ENCODE assay signal across 14 cellular contexts in the genomic region with DNA sequence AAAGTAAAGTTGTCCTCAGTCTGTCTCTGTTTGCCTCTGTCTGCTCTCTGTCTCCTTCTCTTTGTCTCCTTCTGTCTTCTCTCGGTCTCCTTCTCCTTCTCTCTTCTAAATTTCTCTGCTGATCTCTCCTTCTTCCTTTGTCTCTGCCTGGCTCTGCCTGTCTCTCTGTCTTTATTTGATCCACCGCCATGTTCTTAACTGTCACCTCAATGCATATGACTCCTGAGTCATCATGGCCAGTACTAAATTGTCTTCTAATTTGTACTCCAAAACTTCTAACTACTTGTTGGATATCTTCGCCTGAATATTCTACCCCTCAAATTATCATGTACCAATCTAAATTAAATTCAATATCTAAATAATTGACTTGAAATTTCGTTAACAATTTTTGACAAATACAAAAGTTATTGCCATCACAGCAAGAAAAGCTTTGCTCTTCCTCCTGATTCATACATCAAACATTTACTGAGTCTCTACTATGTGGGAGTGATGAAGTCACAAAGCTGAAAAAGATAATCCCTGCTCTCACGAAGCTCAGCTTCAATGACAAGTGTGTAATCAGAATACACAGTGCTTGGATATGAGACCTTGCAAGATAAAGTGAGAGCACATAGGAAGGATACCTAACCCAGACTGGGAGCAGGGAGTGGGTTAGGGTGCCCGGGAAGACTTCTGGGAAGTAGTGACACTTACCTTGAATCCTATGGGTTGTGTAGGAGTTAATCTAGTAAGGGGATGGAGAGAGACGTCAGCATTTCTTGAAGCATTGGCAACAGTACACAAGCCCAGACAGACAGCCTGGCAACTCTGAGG.
DNase-seq lines count a peak whose midpoint lies in the region; ATAC-seq and TF ChIP-seq lines count a peak whose summit lies in the region.
"Had no signal": no experiment of that assay in that cellular context is flagged by ENCODE, and none has a peak within 500 bp of the region (broad histone marks: within the 10 kb centered on the region; RNA-seq: fewer than 3 reads in every experiment).

No MANE protein-coding gene starts in this region.

- 32% methylated on average over 7 of the region's 7 CpGs for WGBS in smooth muscle cell (ENCODE audit: low lambda C conversion rate)
- 63 to 75% (median 71%) methylated on average over 7 of the region's 7 CpGs for WGBS in adrenal gland, 4 donors

- H3K27me3 ChIP-seq in RWPE2 (ENCODE audit: insufficient read depth, poor library complexity, severe bottlenecking) (no peaks in the 10 kb centered on the region), fibroblast of lung (ENCODE audit: control insufficient read depth, insufficient read depth, low read length) (no peaks in the 10 kb centered on the region), smooth muscle cell (ENCODE audit: low read depth) (no peaks in the 10 kb centered on the region), Peyer's patch (no peaks in the 10 kb centered on the region), adrenal gland (no peaks in the 10 kb centered on the region)

- POLR2A ChIA-PET in activated CD8-positive, alpha-beta T cell treated with anti-CD3 and anti-CD28 coated beads for 36 hours (lab: Charles Lee): interaction anchor here (1.0 to 1.1 kb wide), 2 partner anchors 20 to 360 kb away, joined by 3 read pairs; a partner anchor contains a TSS
- POLR2A ChIA-PET in activated CD8-positive, alpha-beta T cell treated with anti-CD3 and anti-CD28 coated beads, Interleukin-2, amount 10 ng/mL, durations not matched to agents 7 days and 5 days (lab: Charles Lee): no interaction called here

- H3K9me3 ChIP-seq in RWPE2 (ENCODE audit: severe bottlenecking) (no peaks in the 10 kb centered on the region), fibroblast of lung (ENCODE audit: control insufficient read depth, insufficient read depth, low read depth, low read length) (no peaks in the 10 kb centered on the region), smooth muscle cell (replicated peaks; ENCODE audit: low read depth) (no peaks in the 10 kb centered on the region), Peyer's patch (no peaks in the 10 kb centered on the region), adrenal gland (replicated peaks in 1 of 3) (no peaks in the 10 kb centered on the region)

- H2AFZ ChIP-seq in fibroblast of lung (ENCODE audit: low read length) (no peak overlapping the region), smooth muscle cell (ENCODE audit: low read depth) (no peak overlapping the region)

- CTCF ChIA-PET in activated CD8-positive, alpha-beta T cell treated with anti-CD3 and anti-CD28 coated beads for 36 hours (lab: Charles Lee): interaction anchor here (1.3 to 1.5 kb wide), 3 partner anchors 90 to 192 kb away, joined by 3 to 4 read pairs (median 4); no protein-coding TSS in a partner anchor
- CTCF ChIA-PET in activated CD8-positive, alpha-beta T cell treated with anti-CD3 and anti-CD28 coated beads, Interleukin-2, amount 10 ng/mL, durations not matched to agents 7 days and 5 days (lab: Charles Lee): interaction anchor here (1.0 to 2.7 kb wide), 3 partner anchors 10 to 194 kb away, joined by 4 to 9 read pairs (median 4); a partner anchor contains a TSS

- H3F3A ChIP-seq in smooth muscle cell (ENCODE audit: low read depth): peaks cover 40% of the 10 kb centered on the region

- no peak overlapping the region for H3K9ac ChIP-seq in fibroblast of lung (ENCODE audit: insufficient read depth, low read length)
- peak overlapping the region; percentile 96 for H3K9ac ChIP-seq in smooth muscle cell (ENCODE audit: low read depth)

- no peaks in the 10 kb centered on the region for H4K20me1 ChIP-seq in fibroblast of lung (ENCODE audit: control insufficient read depth, extremely low read depth, insufficient read depth, low read length)
- no peaks in the 10 kb centered on the region for H4K20me1 ChIP-seq in smooth muscle cell (ENCODE audit: low read depth)

- H3K4me2 ChIP-seq in fibroblast of lung (ENCODE audit: extremely low read depth, insufficient read depth, low read length) (peak overlapping the region; percentile 38), smooth muscle cell (peak overlapping the region; percentile 45)

- H3K4me3 Mint-ChIP-seq in activated CD8-positive, alpha-beta T cell treated with anti-CD3 and anti-CD28 coated beads for 36 hours: no peak overlapping the region
- no peak overlapping the region for H3K4me3 Mint-ChIP-seq in activated CD8-positive, alpha-beta T cell treated with anti-CD3 and anti-CD28 coated beads, Interleukin-2, amount 10 ng/mL, durations not matched to agents 7 days and 5 days
- H3K4me3 Mint-ChIP-seq: activated T-helper 1 cell treated with anti-CD3 and anti-CD28 coated beads, Interleukin-12 subunit alpha, Interleukin-12 subunit beta, Interleukin-2, Interleukin-4 antibody, amounts not matched to agents 30 ng/mL and 10 ng/mL and 1 ng/mL, durations not matched to agents 14 hours and 24 hours and 36 hours; central memory CD8-positive, alpha-beta T cell; naive thymus-derived CD4-positive, alpha-beta T cell; type B pancreatic cell had no signal

- intact Hi-C loops in activated CD8-positive, alpha-beta T cell treated with anti-CD3 and anti-CD28 coated beads for 36 hours (cut with micrococcal nuclease): loop anchor here (5.0 kb wide), 1 partner anchor 63 kb away; no protein-coding TSS in a partner anchor
- intact Hi-C loops in adrenal gland (cut with DNase I): loop anchor here in 1 of 2 donors (10.0 kb wide), 1 partner anchor 315 kb away; no protein-coding TSS in a partner anchor

- H3K4me1 ChIP-seq in RWPE2 (ENCODE audit: insufficient read depth, poor library complexity, severe bottlenecking): peaks cover 28% of the 10 kb centered on the region
- H3K4me1 ChIP-seq in fibroblast of lung (ENCODE audit: control insufficient read depth, extremely low read depth, insufficient read depth, low read length): peaks cover 21% of the 10 kb centered on the region
- H3K4me1 ChIP-seq in smooth muscle cell (ENCODE audit: low read depth): peaks cover 27% of the 10 kb centered on the region
- peaks cover 0 to 6% (median 0%) of the 10 kb centered on the region in 4 donors for H3K4me1 ChIP-seq in Peyer's patch
- peaks cover 0 to 17% of the 10 kb centered on the region in 2 donors for H3K4me1 ChIP-seq in adrenal gland (replicated peaks in 1 of 2)

- H3K4me3 ChIP-seq in RWPE2 (ENCODE audit: severe bottlenecking): no peak overlapping the region
- no peak overlapping the region for H3K4me3 ChIP-seq in fibroblast of lung (replicated peaks in 1 of 4; ENCODE audit: control extremely low read depth in 1 of 4, insufficient read depth in 1 of 4, low read depth in 3 of 4, low read length in 4 of 4)
- H3K4me3 ChIP-seq in smooth muscle cell: no peak overlapping the region
- no peak overlapping the region for H3K4me3 ChIP-seq in Peyer's patch
- no peak overlapping the region for H3K4me3 ChIP-seq in adrenal gland

- H3K27ac ChIP-seq in RWPE2 (ENCODE audit: poor library complexity, severe bottlenecking) (peak overlapping the region; percentile 15), fibroblast of lung (ENCODE audit: insufficient read depth, low read length) (peak overlapping the region; percentile 71), smooth muscle cell (ENCODE audit: low read depth) (peak overlapping the region; percentile 98), Peyer's patch (no peak overlapping the region), adrenal gland (peak overlapping the region in 1 of 5 donors; percentile 46)

- no peak for DNase-seq in activated CD8-positive, alpha-beta T cell treated with anti-CD3 and anti-CD28 coated beads for 36 hours
- DNase-seq in activated CD8-positive, alpha-beta T cell treated with anti-CD3 and anti-CD28 coated beads, Interleukin-2, amount 10 ng/mL, durations not matched to agents 7 days and 5 days: no peak
- DNase-seq in RWPE2 (ENCODE audit: low spot score) (no peak), fibroblast of lung (ENCODE audit: low read depth in 2 of 2) (peak in 1 of 2 donors; percentile 92), smooth muscle cell (lab: John Stamatoyannopoulos, UW; ENCODE audit: unreplicated experiment) (no peak), Peyer's patch (no peak), adrenal gland (no peak)
- DNase-seq: naive thymus-derived CD4-positive, alpha-beta T cell; NCI-H2171 treated with DMSO at 0.1 percent for 48 hours; small intestine had no signal

- H3K4me1 Mint-ChIP-seq in activated CD8-positive, alpha-beta T cell treated with anti-CD3 and anti-CD28 coated beads for 36 hours (ENCODE audit: low read depth): peaks cover 44% of the 10 kb centered on the region
- peaks cover 8% of the 10 kb centered on the region for H3K4me1 Mint-ChIP-seq in activated CD8-positive, alpha-beta T cell treated with anti-CD3 and anti-CD28 coated beads, Interleukin-2, amount 10 ng/mL, durations not matched to agents 7 days and 5 days (ENCODE audit: low read depth)

- peaks cover 5% of the 10 kb centered on the region for H3K36me3 Mint-ChIP-seq in activated CD8-positive, alpha-beta T cell treated with anti-CD3 and anti-CD28 coated beads for 36 hours (ENCODE audit: low read depth)
- peaks cover 17% of the 10 kb centered on the region for H3K36me3 Mint-ChIP-seq in activated CD8-positive, alpha-beta T cell treated with anti-CD3 and anti-CD28 coated beads, Interleukin-2, amount 10 ng/mL, durations not matched to agents 7 days and 5 days (ENCODE audit: low read depth)
- H3K36me3 Mint-ChIP-seq: type B pancreatic cell had no signal

- peak; percentile 78 for ATAC-seq in activated CD8-positive, alpha-beta T cell treated with anti-CD3 and anti-CD28 coated beads for 36 hours
- no peak for ATAC-seq in activated CD8-positive, alpha-beta T cell treated with anti-CD3 and anti-CD28 coated beads, Interleukin-2, amount 10 ng/mL, durations not matched to agents 7 days and 5 days
- peak; percentile 64 for ATAC-seq in RWPE2 (ENCODE audit: low read depth)
- no peak for ATAC-seq in HG03469 (IDR thresholded peaks at IDR 0.05; ENCODE audit: unreplicated experiment)
- ATAC-seq: naive thymus-derived CD4-positive, alpha-beta T cell had no signal

- TF ChIP-seq POLR2A in Peyer's patch (IDR thresholded peaks at IDR 0.05) (no peak), adrenal gland (IDR thresholded peaks at IDR 0.05) (no peak)

- H3K27me3 Mint-ChIP-seq in activated CD8-positive, alpha-beta T cell treated with anti-CD3 and anti-CD28 coated beads for 36 hours: no peaks in the 10 kb centered on the region
- no peaks in the 10 kb centered on the region for H3K27me3 Mint-ChIP-seq in activated CD8-positive, alpha-beta T cell treated with anti-CD3 and anti-CD28 coated beads, Interleukin-2, amount 10 ng/mL, durations not matched to agents 7 days and 5 days (ENCODE audit: low read depth)
- H3K27me3 Mint-ChIP-seq: central memory CD8-positive, alpha-beta T cell; naive thymus-derived CD4-positive, alpha-beta T cell; type B pancreatic cell had no signal

- H3K36me3 ChIP-seq in RWPE2 (ENCODE audit: low read depth) (no peaks in the 10 kb centered on the region), fibroblast of lung (ENCODE audit: control insufficient read depth, insufficient read depth, low read length) (no peaks in the 10 kb centered on the region), smooth muscle cell (ENCODE audit: low read depth) (no peaks in the 10 kb centered on the region), Peyer's patch (no peaks in the 10 kb centered on the region), adrenal gland (replicated peaks in 1 of 2) (no peaks in the 10 kb centered on the region)

- H3K79me2 ChIP-seq in fibroblast of lung (ENCODE audit: control insufficient read depth, insufficient read depth, low read length): peaks cover 21% of the 10 kb centered on the region
- peaks cover 36% of the 10 kb centered on the region for H3K79me2 ChIP-seq in smooth muscle cell (ENCODE audit: low read depth)

- TF ChIP-seq CTCF in activated CD8-positive, alpha-beta T cell treated with anti-CD3 and anti-CD28 coated beads for 36 hours (IDR thresholded peaks at IDR 0.05): no peak
- TF ChIP-seq CTCF in RWPE2 (IDR thresholded peaks at IDR 0.05; ENCODE audit: poor library complexity, severe bottlenecking) (no peak), fibroblast of lung (conservative IDR thresholded peaks at IDR 0.05 in 1 of 2, IDR thresholded peaks at IDR 0.05 in 1 of 2; ENCODE audit: low read depth in 1 of 2, low read length in 2 of 2) (no peak), smooth muscle cell (IDR thresholded peaks at IDR 0.05; ENCODE audit: borderline replicate concordance, insufficient read depth, poor library complexity, severe bottlenecking) (no peak), Peyer's patch (IDR thresholded peaks at IDR 0.05) (no peak), adrenal gland (IDR thresholded peaks at IDR 0.05) (no peak)

- no peak overlapping the region for H3K27ac Mint-ChIP-seq in activated CD8-positive, alpha-beta T cell treated with anti-CD3 and anti-CD28 coated beads for 36 hours
- no peak overlapping the region for H3K27ac Mint-ChIP-seq in activated CD8-positive, alpha-beta T cell treated with anti-CD3 and anti-CD28 coated beads, Interleukin-2, amount 10 ng/mL, durations not matched to agents 7 days and 5 days

- no peaks in the 10 kb centered on the region for H3K9me3 Mint-ChIP-seq in activated CD8-positive, alpha-beta T cell treated with anti-CD3 and anti-CD28 coated beads for 36 hours
- no peaks in the 10 kb centered on the region for H3K9me3 Mint-ChIP-seq in activated CD8-positive, alpha-beta T cell treated with anti-CD3 and anti-CD28 coated beads, Interleukin-2, amount 10 ng/mL, durations not matched to agents 7 days and 5 days (ENCODE audit: insufficient read depth)
- H3K9me3 Mint-ChIP-seq: activated T-helper 1 cell treated with anti-CD3 and anti-CD28 coated beads, Interleukin-12 subunit alpha, Interleukin-12 subunit beta, Interleukin-2, Interleukin-4 antibody, amounts not matched to agents 30 ng/mL and 10 ng/mL and 1 ng/mL, durations not matched to agents 14 hours and 24 hours and 36 hours; central memory CD8-positive, alpha-beta T cell; naive thymus-derived CD4-positive, alpha-beta T cell; type B pancreatic cell had no signal

Comparison
In these comparisons a context has a peak if more than half of its experiments do, and no peak if none do; other contexts are left out.
1. ATAC-seq: peak in activated CD8-positive, alpha-beta T cell treated with anti-CD3 and anti-CD28 coated beads for 36 hours (single experiment) and RWPE2 (single experiment); none in activated CD8-positive, alpha-beta T cell treated with anti-CD3 and anti-CD28 coated beads, Interleukin-2, amount 10 ng/mL, durations not matched to agents 7 days and 5 days (single experiment) and HG03469 (single experiment).
2. H3K27ac ChIP-seq: peak in RWPE2 (single experiment), fibroblast of lung (single experiment) and smooth muscle cell (single experiment); none in Peyer's patch (0 of 4).